Comparison of ENCODE assay signal across 11 cellular contexts in the genomic region with DNA sequence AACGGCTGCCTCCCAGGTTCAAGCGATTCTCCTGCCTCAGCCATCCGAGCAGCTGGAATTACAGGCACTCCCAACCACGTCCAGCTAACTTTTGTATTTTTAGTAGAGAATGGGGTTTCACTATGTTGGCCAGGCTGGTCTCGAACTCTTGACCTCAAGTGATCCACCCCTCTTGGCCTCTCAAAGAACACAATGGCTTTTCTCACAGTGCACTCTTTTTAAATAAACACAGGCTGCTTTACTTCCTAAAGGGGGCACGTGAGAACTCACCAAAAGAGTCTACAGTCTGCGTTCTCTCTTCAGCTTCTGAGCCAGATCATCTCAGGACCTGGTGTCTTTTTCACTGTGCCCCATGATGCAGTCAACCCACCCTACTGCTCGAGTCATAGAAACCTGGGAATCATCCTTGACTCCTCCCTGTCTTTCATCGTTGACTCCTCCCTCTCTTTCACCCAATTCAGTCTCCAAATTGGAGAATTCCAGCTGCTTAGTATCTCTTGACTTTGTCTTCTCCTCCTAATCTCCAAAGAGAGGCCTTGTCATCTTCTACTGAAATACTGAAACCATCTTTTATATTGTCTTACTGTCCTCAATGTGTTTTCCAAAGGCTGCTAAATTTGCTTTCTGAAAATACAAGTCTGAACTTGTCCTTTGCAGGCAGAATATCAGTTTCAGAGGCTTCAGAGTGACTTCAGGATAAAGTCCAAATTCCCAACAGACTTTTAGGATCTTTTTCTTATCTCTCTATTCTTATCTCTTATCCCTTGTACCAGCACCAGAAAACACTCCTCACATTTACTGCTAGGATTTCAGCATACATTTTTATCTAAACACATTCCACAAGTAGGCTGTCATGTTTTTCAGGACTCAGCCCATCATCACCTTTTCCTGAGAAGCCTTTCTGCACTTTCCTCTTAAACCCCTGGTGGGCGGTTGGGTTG.
A peak's percentile ranks its signal among the peaks of the same experiment; 100 is the strongest.
DNase-seq lines count a peak whose midpoint lies in the region; ATAC-seq and TF ChIP-seq lines count a peak whose summit lies in the region.
"Had no signal": no experiment of that assay in that cellular context is flagged by ENCODE, and none has a peak within 500 bp of the region (broad histone marks: within the 10 kb centered on the region; RNA-seq: fewer than 3 reads in every experiment).

No MANE protein-coding gene starts in this region.

- no peaks in the 10 kb centered on the region for H3F3A ChIP-seq in MM.1S (ENCODE audit: insufficient read depth, low read length)

- peaks cover 14% of the 10 kb centered on the region for H3K4me1 Mint-ChIP-seq in activated naive CD4-positive, alpha-beta T cell treated with anti-CD3 and anti-CD28 coated beads for 36 hours (ENCODE audit: low read depth)

- no peak overlapping the region for H3K4me2 ChIP-seq in MM.1S (ENCODE audit: low read depth, low read length)

- H3K27me3 Mint-ChIP-seq in activated naive CD4-positive, alpha-beta T cell treated with anti-CD3 and anti-CD28 coated beads for 36 hours (ENCODE audit: low read depth), result no peaks in the 10 kb centered on the region

- no peaks in the 10 kb centered on the region for H4K20me1 ChIP-seq in MM.1S (ENCODE audit: insufficient read depth, low read length)

- H3K36me3 ChIP-seq in upper lobe of right lung, result peaks cover 74% of the 10 kb centered on the region
- no peaks in the 10 kb centered on the region for H3K36me3 ChIP-seq in MM.1S (replicated peaks; ENCODE audit: insufficient read depth, low read length)
- H3K36me3 ChIP-seq: HAP-1 had no signal

- ATAC-seq in upper lobe of right lung, result no peak

- no peaks in the 10 kb centered on the region for H3K9me2 ChIP-seq in MM.1S (replicated peaks; ENCODE audit: insufficient read depth, low read length)

- H3K9ac ChIP-seq in MM.1S (ENCODE audit: low read length), result no peak overlapping the region

- H3K4me3 ChIP-seq in choroid plexus epithelial cell (ENCODE audit: low read depth, low read length) (no peak overlapping the region), upper lobe of right lung (no peak overlapping the region), MM.1S (ENCODE audit: low read length) (no peak overlapping the region)
- H3K4me3 ChIP-seq: HAP-1 had no signal

- TF ChIP-seq CTCF in choroid plexus epithelial cell (conservative IDR thresholded peaks at IDR 0.05; ENCODE audit: low read depth, low read length), result no peak
- TF ChIP-seq CTCF in upper lobe of right lung (IDR thresholded peaks at IDR 0.05), result no peak
- TF ChIP-seq CTCF in MM.1S (IDR thresholded peaks at IDR 0.05; ENCODE audit: low read length), result no peak

- H3K27me3 ChIP-seq in upper lobe of right lung (no peaks in the 10 kb centered on the region), MM.1S (replicated peaks; ENCODE audit: insufficient read depth, low read length) (no peaks in the 10 kb centered on the region)

- H3K4me1 ChIP-seq in upper lobe of right lung, result peaks cover 8% of the 10 kb centered on the region
- no peaks in the 10 kb centered on the region for H3K4me1 ChIP-seq in MM.1S (ENCODE audit: low read length)
- H3K4me1 ChIP-seq: HAP-1 had no signal

- DNase-seq in activated naive CD4-positive, alpha-beta T cell treated with anti-CD3 and anti-CD28 coated beads for 36 hours, result no peak
- DNase-seq in activated naive CD4-positive, alpha-beta T cell treated with Interleukin-2 at 50 U/mL for 16 hours, result no peak
- DNase-seq in choroid plexus epithelial cell (ENCODE audit: low read depth) (peak; percentile 94), islet precursor cell (peak; percentile 74), upper lobe of right lung (no peak), T-helper 1 cell (no peak), H4 (ENCODE audit: low spot score) (no peak), MM.1S (no peak)
- DNase-seq: GF-D8, NCI-H146 had no signal

- no peak overlapping the region for H2AFZ ChIP-seq in MM.1S (ENCODE audit: low read length)

- no peaks in the 10 kb centered on the region for H3K79me2 ChIP-seq in MM.1S (ENCODE audit: low read length)

- H3K36me3 Mint-ChIP-seq in activated naive CD4-positive, alpha-beta T cell treated with anti-CD3 and anti-CD28 coated beads for 36 hours (ENCODE audit: low read depth), result no peaks in the 10 kb centered on the region

- H3K9me3 ChIP-seq in upper lobe of right lung (no peaks in the 10 kb centered on the region), MM.1S (replicated peaks; ENCODE audit: insufficient read depth, low read length) (no peaks in the 10 kb centered on the region)
- H3K9me3 ChIP-seq: HAP-1 had no signal

- H3K27ac Mint-ChIP-seq in activated naive CD4-positive, alpha-beta T cell treated with anti-CD3 and anti-CD28 coated beads for 36 hours, result peak overlapping the region; percentile 11

- H3K4me3 Mint-ChIP-seq in activated naive CD4-positive, alpha-beta T cell treated with anti-CD3 and anti-CD28 coated beads for 36 hours, result no peak overlapping the region

- H3K9me3 Mint-ChIP-seq in activated naive CD4-positive, alpha-beta T cell treated with anti-CD3 and anti-CD28 coated beads for 36 hours, result no peaks in the 10 kb centered on the region

- intact Hi-C loops in activated naive CD4-positive, alpha-beta T cell treated with anti-CD3 and anti-CD28 coated beads for 36 hours (cut with micrococcal nuclease), result no loop called here
- intact Hi-C loops in upper lobe of right lung (cut with DNase I), result no loop called here

- H3K27ac ChIP-seq in upper lobe of right lung (peak overlapping the region; percentile 45), MM.1S (ENCODE audit: low read length) (no peak overlapping the region)

- CTCF ChIA-PET in activated naive CD4-positive, alpha-beta T cell treated with anti-CD3 and anti-CD28 coated beads for 36 hours (lab: Charles Lee), result interaction anchor here (0.8 kb wide), 1 partner anchor 59 kb away, joined by 3 read pairs; no protein-coding TSS in a partner anchor

Comparison
In these comparisons a context has a peak if more than half of its experiments do, and no peak if none do; other contexts are left out.
1. DNase-seq: peak in choroid plexus epithelial cell (single experiment) and islet precursor cell (single experiment); none in activated naive CD4-positive, alpha-beta T cell treated with anti-CD3 and anti-CD28 coated beads for 36 hours (single experiment), activated naive CD4-positive, alpha-beta T cell treated with Interleukin-2 at 50 U/mL for 16 hours (single experiment), upper lobe of right lung (single experiment), T-helper 1 cell (0 of 5), H4 (single experiment) and MM.1S (single experiment).